ENCODE assay signal across 22 cellular contexts in the genomic region with DNA sequence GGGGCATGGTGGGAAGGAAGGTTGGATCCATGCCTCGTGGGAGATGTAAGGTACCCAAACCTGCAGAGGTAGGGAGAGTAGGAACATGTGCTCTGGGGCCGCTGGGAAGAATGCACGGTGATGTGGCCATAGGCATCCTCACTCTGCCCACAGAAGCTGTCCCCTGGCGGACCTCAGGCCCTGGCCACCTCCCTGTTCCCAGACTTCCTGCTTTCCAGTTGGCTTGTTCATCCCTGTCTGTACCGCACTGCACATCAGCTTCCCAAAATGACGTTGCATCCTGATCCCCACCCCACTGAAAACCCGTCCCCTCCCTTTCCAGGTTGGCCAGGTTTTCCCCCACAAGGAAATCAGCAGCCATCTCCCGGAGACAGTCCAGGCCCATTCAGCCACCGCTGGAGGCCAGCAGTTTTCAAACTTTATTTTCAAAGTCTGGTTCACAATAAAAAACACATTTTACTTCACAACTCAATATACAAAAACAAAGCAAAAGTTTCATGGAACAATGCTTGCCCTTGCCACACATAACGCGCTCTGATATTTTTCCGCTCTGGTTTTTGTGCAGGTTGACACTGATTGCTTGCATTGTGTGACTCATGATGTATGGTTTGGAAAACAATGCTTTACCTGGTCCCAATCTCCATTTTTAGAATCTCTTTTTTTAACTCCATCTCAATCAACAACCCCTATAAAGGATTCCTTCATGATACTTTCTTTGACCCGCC.
A peak's percentile ranks its signal among the peaks of the same experiment; 100 is the strongest.
DNase-seq lines count a peak whose midpoint lies in the region; ATAC-seq, FAIRE-seq and TF ChIP-seq lines count a peak whose summit lies in the region.
"Had no signal": no experiment of that assay in that cellular context is flagged by ENCODE, and none has a peak within 500 bp of the region (broad histone marks: within the 10 kb centered on the region; RNA-seq: fewer than 3 reads in every experiment).

No MANE protein-coding gene starts in this region.

- ATAC-seq in HG03571 (IDR thresholded peaks at IDR 0.05; ENCODE audit: unreplicated experiment) = no peak
- ATAC-seq: CD8-positive, alpha-beta T cell; GM12878; GM23338 had no signal

- H3K9me2 ChIP-seq in Karpas-422 (replicated peaks; ENCODE audit: insufficient read depth, low read length) = no peaks in the 10 kb centered on the region

- H3K27me3 ChIP-seq in breast epithelium (no peaks in the 10 kb centered on the region), mammary epithelial cell (ENCODE audit: insufficient read depth, low read length) (no peaks in the 10 kb centered on the region), thyroid gland (no peaks in the 10 kb centered on the region), Karpas-422 (ENCODE audit: low read length) (no peaks in the 10 kb centered on the region), spleen (replicated peaks in 1 of 7) (no peaks in the 10 kb centered on the region)
- H3K27me3 ChIP-seq: BE2C had no signal

- no peak for DNase-seq in breast epithelium (ENCODE audit: low spot score in 2 of 2)
- DNase-seq in mammary epithelial cell = no peak
- peak; percentile 6 to 18 for DNase-seq in thyroid gland
- no peak for DNase-seq in Karpas-422
- no peak for DNase-seq in spleen
- DNase-seq: BE2C; CD8-positive, alpha-beta T cell; DMS79 treated with DMSO at 0.1 percent for 48 hours; KBM-7; NCI-H1436; NCI-H2029 treated with DMSO at 0.1 percent for 48 hours; NCI-H774; PC-9 had no signal

- no peaks in the 10 kb centered on the region for H3K36me3 Mint-ChIP-seq in nephron (ENCODE audit: low read depth)
- H3K36me3 Mint-ChIP-seq: CD8-positive, alpha-beta T cell had no signal

- peak overlapping the region; percentile 3 to 78 for H3K27ac ChIP-seq in breast epithelium
- H3K27ac ChIP-seq in mammary epithelial cell (ENCODE audit: insufficient read depth, low read depth, low read length) = no peak overlapping the region
- H3K27ac ChIP-seq in thyroid gland = no peak overlapping the region
- no peak overlapping the region for H3K27ac ChIP-seq in Karpas-422 (ENCODE audit: low read length)
- no peak overlapping the region for H3K27ac ChIP-seq in spleen
- H3K27ac ChIP-seq: 22Rv1, PC-9 had no signal

- H3K27me3 Mint-ChIP-seq in nephron (ENCODE audit: low read depth) = peaks cover 10% of the 10 kb centered on the region

- H3K4me1 Mint-ChIP-seq in nephron = peaks cover 54% of the 10 kb centered on the region

- intact Hi-C loops in breast epithelium (cut with DNase I; ENCODE audit: low total_unique reads) (no loop called here), mammary epithelial cell (cut with micrococcal nuclease) (no loop called here), thyroid gland (cut with DNase I) (no loop called here), spleen (cut with DNase I; ENCODE audit: low total_unique reads) (no loop called here)

- dilution Hi-C loops in mammary epithelial cell (cut with HindIII; ENCODE audit: low sequenced_read_pairs) = no loop called here

- H2AFZ ChIP-seq in mammary epithelial cell (ENCODE audit: low read depth, low read length) (no peak overlapping the region), Karpas-422 (ENCODE audit: low read length) (no peak overlapping the region)
- H2AFZ ChIP-seq: GM23338, PC-9 had no signal

- H3K9me3 ChIP-seq in breast epithelium (no peaks in the 10 kb centered on the region), mammary epithelial cell (replicated peaks; ENCODE audit: insufficient read depth, low read length) (peaks cover 25% of the 10 kb centered on the region), thyroid gland (no peaks in the 10 kb centered on the region), Karpas-422 (ENCODE audit: low read length) (no peaks in the 10 kb centered on the region), spleen (no peaks in the 10 kb centered on the region)
- H3K9me3 ChIP-seq: BE2C had no signal

- H3K27ac Mint-ChIP-seq in nephron = peak overlapping the region in 2 of 3 experiments; percentile 32 to 85
- H3K27ac Mint-ChIP-seq: CD8-positive, alpha-beta T cell; GM23338 had no signal

- FAIRE-seq in endometrium (lab: Jason Lieb, UNC) = peak; percentile 62
- FAIRE-seq: D721Med, G401.6, GM12878, GM18507 had no signal

- H3K4me3 ChIP-seq in breast epithelium (no peak overlapping the region), mammary epithelial cell (replicated peaks in 1 of 3; ENCODE audit: insufficient read depth in 1 of 3, low read depth in 2 of 3, low read length in 3 of 3) (no peak overlapping the region), thyroid gland (replicated peaks in 1 of 3) (no peak overlapping the region), Karpas-422 (ENCODE audit: low read length) (no peak overlapping the region), spleen (no peak overlapping the region)
- H3K4me3 ChIP-seq: GM12878, GM23338, PC-9 had no signal

- no peaks in the 10 kb centered on the region for H3K4me1 ChIP-seq in breast epithelium
- no peaks in the 10 kb centered on the region for H3K4me1 ChIP-seq in mammary epithelial cell (ENCODE audit: insufficient read depth, low read length)
- peaks cover 0 to 3% of the 10 kb centered on the region in 2 donors for H3K4me1 ChIP-seq in thyroid gland
- H3K4me1 ChIP-seq in Karpas-422 (ENCODE audit: low read length) = peaks cover 76% of the 10 kb centered on the region
- peaks cover 5 to 54% (median 32%) of the 10 kb centered on the region in 6 donors for H3K4me1 ChIP-seq in spleen
- H3K4me1 ChIP-seq: BE2C had no signal

- no peaks in the 10 kb centered on the region for H4K20me1 ChIP-seq in mammary epithelial cell (ENCODE audit: insufficient read depth, low read length)
- no peaks in the 10 kb centered on the region for H4K20me1 ChIP-seq in Karpas-422 (ENCODE audit: insufficient read depth, low read depth, low read length)

- TF ChIP-seq POLR2A in breast epithelium (IDR thresholded peaks at IDR 0.05) (no peak), thyroid gland (IDR thresholded peaks at IDR 0.05) (no peak), spleen (IDR thresholded peaks at IDR 0.05) (no peak)

- H3K9me3 Mint-ChIP-seq in nephron = no peaks in the 10 kb centered on the region
- H3K9me3 Mint-ChIP-seq: CD8-positive, alpha-beta T cell had no signal

- no peaks in the 10 kb centered on the region for H3K36me3 ChIP-seq in breast epithelium
- H3K36me3 ChIP-seq in mammary epithelial cell (ENCODE audit: insufficient read depth, low read length) = no peaks in the 10 kb centered on the region
- H3K36me3 ChIP-seq in thyroid gland = no peaks in the 10 kb centered on the region
- no peaks in the 10 kb centered on the region for H3K36me3 ChIP-seq in Karpas-422 (ENCODE audit: insufficient read depth, low read length)
- H3K36me3 ChIP-seq in spleen = no peaks in the 10 kb centered on the region
- H3K36me3 ChIP-seq: BE2C had no signal

- no peak overlapping the region for H3K9ac ChIP-seq in mammary epithelial cell (ENCODE audit: insufficient read depth, low read length)
- H3K9ac ChIP-seq in Karpas-422 (ENCODE audit: low read length) = no peak overlapping the region

- WGBS in mammary epithelial cell (ENCODE audit: low coverage, missing lambda C conversion rate) = 68% methylated on average over 11 of the region's 13 CpGs
- WGBS in thyroid gland, 2 donors = 82 to 84% methylated on average over 13 of the region's 13 CpGs
- WGBS in spleen, 5 donors = 80 to 87% (median 87%) methylated on average over 13 of the region's 13 CpGs

- no peak overlapping the region for H3K4me3 Mint-ChIP-seq in nephron
- H3K4me3 Mint-ChIP-seq: CD8-positive, alpha-beta T cell; GM23338 had no signal

- H3K4me2 ChIP-seq in mammary epithelial cell (ENCODE audit: insufficient read depth, low read depth, low read length) = no peak overlapping the region
- H3K4me2 ChIP-seq in Karpas-422 (ENCODE audit: low read depth, low read length, poor library complexity, severe bottlenecking) = no peak overlapping the region
- H3K4me2 ChIP-seq: GM23338, PC-9 had no signal

- H3K79me2 ChIP-seq in mammary epithelial cell (ENCODE audit: insufficient read depth, low read length) = no peaks in the 10 kb centered on the region
- peaks cover 19% of the 10 kb centered on the region for H3K79me2 ChIP-seq in Karpas-422 (ENCODE audit: low read length)

- in situ Hi-C loops in mammary epithelial cell (cut with MboI; ENCODE audit: low sequenced_read_pairs in 2 of 2) = no loop called here

- BruUV-seq in mammary epithelial cell (replicated peaks; lab: Mats Ljungman, UMichigan) = no TSS peak

- CTCF ChIA-PET in mammary epithelial cell (lab: Charles Lee; ENCODE audit: low non-redundant PET) = no interaction called here

- no peak for TF ChIP-seq CTCF in breast epithelium (IDR thresholded peaks at IDR 0.05)
- TF ChIP-seq CTCF in mammary epithelial cell (conservative IDR thresholded peaks at IDR 0.05 in 1 of 2, IDR thresholded peaks at IDR 0.05 in 1 of 2; ENCODE audit: extremely low read depth in 1 of 2, insufficient read depth in 1 of 2, low read depth in 1 of 2, low read length in 2 of 2) = no peak
- TF ChIP-seq CTCF in nephron (IDR thresholded peaks at IDR 0.05; ENCODE audit: unreplicated experiment in 3 of 3) = no peak
- no peak for TF ChIP-seq CTCF in thyroid gland (IDR thresholded peaks at IDR 0.05)
- TF ChIP-seq CTCF in spleen (IDR thresholded peaks at IDR 0.05 in 8 of 11, conservative IDR thresholded peaks at IDR 0.05 in 3 of 11) = no peak

Comparison
In these comparisons a context has a peak if more than half of its experiments do, and no peak if none do; other contexts are left out.
1. H3K27ac ChIP-seq: peak in breast epithelium (2 of 2); none in mammary epithelial cell (single experiment), thyroid gland (0 of 3), Karpas-422 (single experiment) and spleen (0 of 8).
2. DNase-seq: peak in thyroid gland (2 of 2); none in breast epithelium (0 of 2), mammary epithelial cell (single experiment), Karpas-422 (single experiment) and spleen (single experiment).